1 cellular context compared by ENCODE assay signal in genomic region chrX:150873616-150874015, GRCh38.
TF ChIP-seq lines count a peak whose summit lies in the region.

No MANE protein-coding gene starts in this region.

TF ChIP-seq in GM12878, 131 proteins besides CTCF, POLR2A, EP300 and RAD21 (continued from another document):
- TF ChIP-seq USF1 (IDR thresholded peaks at IDR 0.05; ENCODE audit: borderline replicate concordance, extremely low read length, insufficient read depth, low read depth, low read length), result peak; percentile 5
TF ChIP-seq in GM12878: peak in this region for 1.
